Comparison of ENCODE assay signal across 8 cellular contexts in genomic region chr10:79346388-79347225, GRCh38. TPM values are rescaled to one million over a fixed set of nuclear protein-coding genes. Genes with fewer than 3 reads are reported as not detected.
A peak's percentile ranks its signal among the peaks of the same experiment; 100 is the strongest.
DNase-seq lines count a peak whose midpoint lies in the region; ATAC-seq and TF ChIP-seq lines count a peak whose summit lies in the region.

No MANE protein-coding gene starts in this region.

- TF ChIP-seq CTCF in GM12864 (IDR thresholded peaks at IDR 0.05; ENCODE audit: low read depth, low read length, missing control alignments) = no peak
- TF ChIP-seq CTCF in omental fat pad (IDR thresholded peaks at IDR 0.05) = no peak

- no peak overlapping the region for H3K27ac Mint-ChIP-seq in central memory CD8-positive, alpha-beta T cell (ENCODE audit: low read depth)

- no peak for DNase-seq in GM12864 (ENCODE audit: low read depth)
- DNase-seq in MG63 = no peak
- peak in 1 of 2 donors; percentile 13 for DNase-seq in central memory CD8-positive, alpha-beta T cell (ENCODE audit: low spot score in 2 of 2)
- no peak for DNase-seq in omental fat pad (ENCODE audit: low spot score)
- no peak for DNase-seq in glomerular visceral epithelial cell (ENCODE audit: extremely low spot score)

- H3K9me3 ChIP-seq in MG63 (no peaks in the 10 kb centered on the region), neuron (ENCODE audit: low read length) (no peaks in the 10 kb centered on the region)

- peak overlapping the region; percentile 30 for H3K4me3 ChIP-seq in GM12864 (ENCODE audit: low read depth, low read length)
- peak overlapping the region; percentile 85 for H3K4me3 ChIP-seq in MG63
- peak overlapping the region; percentile 72 for H3K4me3 ChIP-seq in neuron (ENCODE audit: low read length)

- peaks cover 11% of the 10 kb centered on the region for H3K36me3 Mint-ChIP-seq in central memory CD8-positive, alpha-beta T cell (ENCODE audit: insufficient read depth)

- H3K4me1 ChIP-seq in neuron (ENCODE audit: insufficient read depth, low read length) = peaks cover 18% of the 10 kb centered on the region

- no peak for ATAC-seq in central memory CD8-positive, alpha-beta T cell (replicated peaks; ENCODE audit: extremely low read depth, poor library complexity, severe bottlenecking)
- ATAC-seq in GM18873 (IDR thresholded peaks at IDR 0.05; ENCODE audit: low FRiP score, unreplicated experiment) (no peak), omental fat pad (ENCODE audit: low FRiP score) (no peak), GM21447 (IDR thresholded peaks at IDR 0.05; ENCODE audit: unreplicated experiment) (no peak)

- H2AFZ ChIP-seq in neuron (ENCODE audit: low read depth, low read length) = peak overlapping the region; percentile 43

- H3K9me3 Mint-ChIP-seq in central memory CD8-positive, alpha-beta T cell = no peaks in the 10 kb centered on the region

- no peaks in the 10 kb centered on the region for H3K27me3 Mint-ChIP-seq in central memory CD8-positive, alpha-beta T cell

- H3K36me3 ChIP-seq in MG63 (peaks cover 37% of the 10 kb centered on the region), neuron (ENCODE audit: insufficient read depth, low read length) (peaks cover 27% of the 10 kb centered on the region)

- peak overlapping the region; percentile 80 for H3K4me3 Mint-ChIP-seq in central memory CD8-positive, alpha-beta T cell

- H3K27me3 ChIP-seq in MG63 = no peaks in the 10 kb centered on the region
- no peaks in the 10 kb centered on the region for H3K27me3 ChIP-seq in neuron (ENCODE audit: insufficient read depth, low read length)

- peaks cover 36% of the 10 kb centered on the region for H3K4me1 Mint-ChIP-seq in central memory CD8-positive, alpha-beta T cell

RNA-seq across cellular contexts. Expression of gene PPIF, which starts 0.7 kb away (rescaled TPM):
- 42.3 and 53.5 TPM in 2 replicates for total RNA-seq in MG63 (2014; rRNA removed; shearing (Covaris generic); ENCODE audit: low replicate concordance)
- 100 to 1,000 TPM in 2 of 4 donors, 10 to 100 TPM in 2; 34.2 to 141 (median 94.5) TPM for total RNA-seq in omental fat pad

Comparison
In these comparisons a context has a peak if more than half of its experiments do, and no peak if none do; other contexts are left out.
1. H3K4me3 ChIP-seq: peak in every context shown above with its lines; median percentile 85 in MG63; 72 in neuron; 30 in GM12864.